Comparison of ENCODE assay signal across 5 cellular contexts in genomic region chr3:155688481-155688880, GRCh38. TPM values are rescaled to one million over a fixed set of nuclear protein-coding genes. Genes with fewer than 3 reads are reported as not detected.
"Had no signal": no experiment of that assay in that cellular context is flagged by ENCODE, and none has a peak within 500 bp of the region (broad histone marks: within the 10 kb centered on the region; RNA-seq: fewer than 3 reads in every experiment).

No MANE protein-coding gene starts in this region.

- H3K4me3 Mint-ChIP-seq: IgD-negative memory B cell had no signal

- ATAC-seq: HepG2, K562 had no signal

- H3K27me3 Mint-ChIP-seq: IgD-negative memory B cell had no signal

- H3K4me3 ChIP-seq: K562 had no signal

- H3K36me3 Mint-ChIP-seq: IgD-negative memory B cell had no signal

- H3K27ac Mint-ChIP-seq: IgD-negative memory B cell had no signal

- H3K27ac ChIP-seq: HL-60 had no signal

- DNase-seq: IMR-90 had no signal

- H3K4me1 Mint-ChIP-seq: IgD-negative memory B cell had no signal

- H3K9me3 Mint-ChIP-seq: IgD-negative memory B cell had no signal

RNA-seq across cellular contexts. Expression of gene PLCH1, which starts 56.4 kb away (rescaled TPM):
- total RNA-seq: IMR-90 had no signal
- polyA plus RNA-seq: IgD-negative memory B cell, IMR-90 had no signal
